In the genomic region with DNA sequence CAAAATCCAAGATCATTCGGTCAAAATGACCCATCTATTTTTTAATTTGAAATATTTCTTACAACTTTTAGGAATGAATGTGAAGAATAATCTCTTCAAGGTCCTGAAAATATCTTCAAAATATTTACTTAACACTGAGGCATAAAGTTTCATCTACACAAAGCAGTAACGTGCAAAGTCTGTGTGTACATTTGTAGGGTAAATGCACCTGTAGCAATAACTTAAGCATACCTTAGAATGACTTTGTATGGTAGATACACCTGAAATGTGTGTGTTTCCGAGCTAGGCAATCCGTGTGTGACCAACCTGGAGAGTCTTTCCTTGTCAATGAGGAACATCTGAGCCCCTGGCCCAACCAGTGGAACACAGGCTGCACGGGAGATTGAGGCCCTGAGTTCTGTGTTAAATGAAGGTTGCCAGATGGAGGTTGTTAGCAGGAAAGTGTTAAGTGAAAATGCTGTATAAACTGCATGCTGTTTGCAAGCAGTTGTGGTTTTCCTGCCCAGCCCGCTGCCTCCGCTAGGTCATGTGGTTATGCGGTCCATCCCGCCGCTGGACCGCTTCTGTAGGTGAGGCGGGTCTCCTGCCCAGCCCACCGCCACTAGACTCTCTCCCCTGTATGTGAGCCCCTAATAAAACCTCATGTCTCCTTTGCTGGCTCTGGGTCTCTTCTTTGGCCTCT, we compare ENCODE assay signal across 11 cellular contexts. TPM values are rescaled to one million over a fixed set of nuclear protein-coding genes. Genes with fewer than 3 reads are reported as not detected.
DNase-seq lines count a peak whose midpoint lies in the region; ATAC-seq and TF ChIP-seq lines count a peak whose summit lies in the region.
"Had no signal": no experiment of that assay in that cellular context is flagged by ENCODE, and none has a peak within 500 bp of the region (broad histone marks: within the 10 kb centered on the region; RNA-seq: fewer than 3 reads in every experiment).

No MANE protein-coding gene starts in this region.

- no peaks in the 10 kb centered on the region for H3K4me1 ChIP-seq in rectal smooth muscle tissue (ENCODE audit: control insufficient read depth, insufficient read depth, low read length)

- peak; percentile 43 for ATAC-seq in GM18909 (IDR thresholded peaks at IDR 0.05; ENCODE audit: poor library complexity, unreplicated experiment)
- no peak for ATAC-seq in GM21786 (IDR thresholded peaks at IDR 0.05; ENCODE audit: unreplicated experiment)
- ATAC-seq in HG02571 (IDR thresholded peaks at IDR 0.05; ENCODE audit: unreplicated experiment), result no peak

- H3K9ac ChIP-seq in rectal smooth muscle tissue (ENCODE audit: low read length), result no peak overlapping the region

- H3K36me3 Mint-ChIP-seq in endothelial cell (ENCODE audit: low read depth, unreplicated experiment), result no peaks in the 10 kb centered on the region

- no peak overlapping the region for H3K4me3 Mint-ChIP-seq in endothelial cell (ENCODE audit: unreplicated experiment)
- H3K4me3 Mint-ChIP-seq: neural crest cell had no signal

- H3K27ac ChIP-seq in rectal smooth muscle tissue (ENCODE audit: low read depth, low read length), result no peak overlapping the region
- H3K27ac ChIP-seq: coronary artery had no signal

- peak overlapping the region; percentile 4 for H3K4me3 ChIP-seq in rectal smooth muscle tissue (ENCODE audit: low read length)
- H3K4me3 ChIP-seq: coronary artery had no signal

- H3K4me1 Mint-ChIP-seq in endothelial cell (ENCODE audit: unreplicated experiment), result no peaks in the 10 kb centered on the region
- H3K4me1 Mint-ChIP-seq: neural crest cell had no signal

- H3K27me3 Mint-ChIP-seq in endothelial cell (ENCODE audit: unreplicated experiment), result no peaks in the 10 kb centered on the region

- H3K36me3 ChIP-seq in rectal smooth muscle tissue (ENCODE audit: control insufficient read depth, insufficient read depth, low read length), result no peaks in the 10 kb centered on the region

- no peak overlapping the region for H3K27ac Mint-ChIP-seq in endothelial cell (ENCODE audit: unreplicated experiment)

- TF ChIP-seq CTCF in endothelial cell (IDR thresholded peaks at IDR 0.05; ENCODE audit: unreplicated experiment), result no peak

- no peaks in the 10 kb centered on the region for H3K27me3 ChIP-seq in rectal smooth muscle tissue (ENCODE audit: control insufficient read depth, insufficient read depth, low read length)

- DNase-seq in KG1 (lab: John Stamatoyannopoulos, UW) (peak; percentile 56), Ammon's horn (ENCODE audit: low spot score) (no peak), endothelial cell (ENCODE audit: low spot score) (no peak)
- peak; percentile 24 for DNase-seq in activated effector memory CD4-positive, alpha-beta T cell treated with Interleukin-2 at 50 U/mL for 16 hours
- DNase-seq: NCI-H1436 had no signal

- no peaks in the 10 kb centered on the region for H3K9me3 Mint-ChIP-seq in endothelial cell (ENCODE audit: unreplicated experiment)
- H3K9me3 Mint-ChIP-seq: neural crest cell had no signal

RNA-seq across cellular contexts. Expression of gene CTR9, which starts 7.6 kb away (rescaled TPM):
- 43.5 TPM for total RNA-seq in endothelial cell (ENCODE audit: unreplicated experiment)

RNA-seq across cellular contexts. Expression of gene IRAG1, which starts 49.9 kb away (rescaled TPM):
- total RNA-seq in endothelial cell (ENCODE audit: unreplicated experiment), result 8.7 TPM

Comparison
In these comparisons a context has a peak if more than half of its experiments do, and no peak if none do; other contexts are left out.
1. DNase-seq: peak in KG1 (single experiment) and activated effector memory CD4-positive, alpha-beta T cell treated with Interleukin-2 at 50 U/mL for 16 hours (single experiment); none in Ammon's horn (single experiment) and endothelial cell (single experiment).